8 cellular contexts compared by ENCODE assay signal in the genomic region with DNA sequence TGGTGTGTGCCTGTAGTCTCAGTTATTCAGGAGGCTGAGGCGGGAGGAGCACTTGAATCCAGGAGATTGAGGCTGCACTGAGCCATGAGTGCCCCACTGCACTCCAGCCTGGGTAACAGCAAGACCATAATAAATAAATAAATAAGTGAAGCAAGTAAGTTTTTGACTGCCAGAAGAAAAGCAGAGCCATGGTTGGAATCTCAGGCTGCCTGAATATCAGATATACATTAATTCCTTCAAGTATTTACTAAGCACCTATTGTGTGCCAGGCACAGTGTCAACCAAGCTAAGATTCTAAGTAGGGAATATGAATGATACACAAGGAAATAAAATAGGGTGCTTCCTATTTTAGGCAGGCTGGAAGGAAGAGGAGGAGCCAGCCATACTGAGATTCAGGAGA. TPM values are rescaled to one million over a fixed set of nuclear protein-coding genes. Genes with fewer than 3 reads are reported as not detected.
DNase-seq lines count a peak whose midpoint lies in the region; ATAC-seq and TF ChIP-seq lines count a peak whose summit lies in the region.
"Had no signal": no experiment of that assay in that cellular context is flagged by ENCODE, and none has a peak within 500 bp of the region (broad histone marks: within the 10 kb centered on the region; RNA-seq: fewer than 3 reads in every experiment).

No MANE protein-coding gene starts in this region.

- peaks cover 37% of the 10 kb centered on the region for H3K27me3 Mint-ChIP-seq in GM23338 (ENCODE audit: insufficient read depth, low read depth, poor library complexity)
- H3K27me3 Mint-ChIP-seq in WTC11 (ENCODE audit: low read depth) = peaks cover 32% of the 10 kb centered on the region

- no peak for TF ChIP-seq POLR2A in spleen (IDR thresholded peaks at IDR 0.05)

- no peak overlapping the region for H3K4ac ChIP-seq in neuronal stem cell (ENCODE audit: low read length)

- DNase-seq in GM23338 (ENCODE audit: low spot score) (no peak), WTC11 (ENCODE audit: low spot score) (no peak), spleen (no peak), NCI-H2196 treated with DMSO at 0.1 percent for 48 hours (lab: John Stamatoyannopoulos, UW; ENCODE audit: unreplicated experiment) (no peak), neuronal stem cell (ENCODE audit: low spot score) (no peak)
- DNase-seq in stimulated activated CD4-positive, alpha-beta T cell treated with anti-CD3 and anti-CD28 coated beads, Interleukin-4, amount 100 ng/mL, for 24 hours = no peak
- DNase-seq: NCI-H82 had no signal

- no peak overlapping the region for H4K8ac ChIP-seq in neuronal stem cell (ENCODE audit: low read depth, low read length)

- no peak overlapping the region for H2BK15ac ChIP-seq in neuronal stem cell (ENCODE audit: low read length)

- H3K9ac ChIP-seq in neuronal stem cell (ENCODE audit: low read depth, low read length, poor library complexity) = no peak overlapping the region

- H3K9me3 ChIP-seq in iPS-18c (ENCODE audit: control insufficient read depth, insufficient read depth, low read length) (no peaks in the 10 kb centered on the region), spleen (peaks cover 0 to 5% (median 0%) of the 10 kb centered on the region in 8 donors), neuronal stem cell (replicated peaks in 1 of 2; ENCODE audit: control insufficient read depth in 2 of 2, insufficient read depth in 1 of 2, low read depth in 1 of 2, low read length in 2 of 2) (peaks cover 0 to 4% of the 10 kb centered on the region in 2 donors)

- CTCF ChIA-PET in WTC11 (lab: Charles Lee) = interaction anchor here (0.6 to 6.1 kb wide), 34 partner anchors 7 to 1269 kb away, joined by 3 to 106 read pairs (median 10); partner anchors contain the start of genes IQCN, JUND, LRRC25 and LSM4

- H3K14ac ChIP-seq in neuronal stem cell (ENCODE audit: low read length) = no peak overlapping the region

- peaks cover 14% of the 10 kb centered on the region for H3K4me1 Mint-ChIP-seq in GM23338
- peaks cover 32% of the 10 kb centered on the region for H3K4me1 Mint-ChIP-seq in WTC11

- no peak overlapping the region for H2AK5ac ChIP-seq in neuronal stem cell (ENCODE audit: low read depth, low read length)

- H2BK12ac ChIP-seq in neuronal stem cell (ENCODE audit: low read length) = no peak overlapping the region

- peak overlapping the region; percentile 40 for H3K4me3 Mint-ChIP-seq in GM23338
- peak overlapping the region; percentile 73 for H3K4me3 Mint-ChIP-seq in WTC11

- TF ChIP-seq CTCF in GM23338 (conservative IDR thresholded peaks at IDR 0.05; ENCODE audit: low read depth in 2 of 2) (no peak), WTC11 (IDR thresholded peaks at IDR 0.05) (no peak), spleen (IDR thresholded peaks at IDR 0.05 in 8 of 11, conservative IDR thresholded peaks at IDR 0.05 in 3 of 11) (no peak)

- peak overlapping the region; percentile 51; the same call in 1 of the 2 replicates for H3K4me2 ChIP-seq in GM23338
- H3K4me2 ChIP-seq in neuronal stem cell (ENCODE audit: insufficient read depth, low read length, poor library complexity, severe bottlenecking) = no peak overlapping the region

- no peak overlapping the region for H2AFZ ChIP-seq in GM23338
- no peak overlapping the region for H2AFZ ChIP-seq in neuronal stem cell (ENCODE audit: low read length)

- POLR2A ChIA-PET in WTC11 (lab: Charles Lee) = interaction anchor here (1.3 to 3.3 kb wide), 2 partner anchors 20 to 107 kb away, joined by 4 to 28 read pairs; partner anchors contain the start of gene JUND

- H3F3A ChIP-seq in GM23338 (replicated peaks; ENCODE audit: low read depth) = peaks cover 26% of the 10 kb centered on the region

- intact Hi-C loops in spleen (cut with DNase I; ENCODE audit: low total_unique reads) = no loop called here

- H3K27me3 ChIP-seq in GM23338 (ENCODE audit: insufficient read depth) (peaks cover 21% of the 10 kb centered on the region), spleen (replicated peaks in 1 of 7) (peaks cover 0 to 46% (median 0%) of the 10 kb centered on the region in 7 donors), neuronal stem cell (ENCODE audit: control insufficient read depth in 3 of 3, insufficient read depth in 3 of 3, low read depth in 1 of 3, low read length in 3 of 3) (peaks cover 0 to 36% (median 0%) of the 10 kb centered on the region in 3 experiments)

- no peak for ATAC-seq in GM23338
- ATAC-seq in WTC11 = no peak

- H3K27ac ChIP-seq in GM23338 (ENCODE audit: low read depth) (no peak overlapping the region), spleen (peak overlapping the region in 6 of 8 donors; percentile 58 to 83 (median 77)), neuronal stem cell (replicated peaks; ENCODE audit: low read length) (no peak overlapping the region)

- 0 to 91% (median 42%) methylated on average over 1 of the region's 1 CpG for WGBS in spleen, 5 donors
- WGBS in neuronal stem cell (ENCODE audit: extremely low coverage in 2 of 2, insufficient read length in 2 of 2, insufficient replicate concordance in 1 of 2), 2 donors = no CpG with 5 or more reads among the region's 1 CpG

- peaks cover 2% of the 10 kb centered on the region for H3K79me1 ChIP-seq in neuronal stem cell (ENCODE audit: low read depth, low read length)

- H3K36me3 ChIP-seq in GM23338 (ENCODE audit: insufficient read depth) (no peaks in the 10 kb centered on the region), spleen (peaks cover 0 to 29% (median 6%) of the 10 kb centered on the region in 6 donors), neuronal stem cell (replicated peaks in 1 of 2; ENCODE audit: control insufficient read depth in 2 of 2, insufficient read depth in 2 of 2, low read length in 2 of 2) (peaks cover 0 to 6% of the 10 kb centered on the region in 2 donors)

- no peaks in the 10 kb centered on the region for H3K9me2 ChIP-seq in GM23338 (ENCODE audit: insufficient read depth)

- no peak overlapping the region for H3K18ac ChIP-seq in neuronal stem cell (ENCODE audit: low read length)

- no peak overlapping the region for H3K27ac Mint-ChIP-seq in GM23338
- H3K27ac Mint-ChIP-seq in WTC11 = no peak overlapping the region

- H2BK5ac ChIP-seq in neuronal stem cell (ENCODE audit: low read length) = no peak overlapping the region

- H3K36me3 Mint-ChIP-seq in GM23338 (ENCODE audit: low read depth) (peaks cover 11% of the 10 kb centered on the region), WTC11 (peaks cover 11% of the 10 kb centered on the region)

- no peak overlapping the region for H2BK120ac ChIP-seq in neuronal stem cell (ENCODE audit: low read depth, low read length)

- H3K23ac ChIP-seq in neuronal stem cell (ENCODE audit: low read depth, low read length, poor library complexity) = no peak overlapping the region

- no peaks in the 10 kb centered on the region for H4K20me1 ChIP-seq in GM23338 (replicated peaks; ENCODE audit: insufficient read depth)

- no peaks in the 10 kb centered on the region for H3K9me3 Mint-ChIP-seq in GM23338
- no peaks in the 10 kb centered on the region for H3K9me3 Mint-ChIP-seq in WTC11

- no peak overlapping the region for H4K91ac ChIP-seq in neuronal stem cell (ENCODE audit: low read depth, low read length, poor library complexity)

- H3K4me3 ChIP-seq in GM23338 = peak overlapping the region; percentile 41
- H3K4me3 ChIP-seq in iPS-18c (ENCODE audit: insufficient read depth, low read depth, low read length) = peak overlapping the region; percentile 34; the same call in 1 of the 2 replicates
- H3K4me3 ChIP-seq in spleen = peak overlapping the region in 3 of 8 donors; percentile 13 to 67 (median 44)
- peak overlapping the region in 1 of 2 donors; percentile 41 for H3K4me3 ChIP-seq in neuronal stem cell (ENCODE audit: low read length in 2 of 2)

- H3K4me1 ChIP-seq in GM23338 (ENCODE audit: insufficient read depth) = peaks cover 9% of the 10 kb centered on the region
- H3K4me1 ChIP-seq in spleen = peaks cover 26 to 85% (median 45%) of the 10 kb centered on the region in 6 donors
- H3K4me1 ChIP-seq in neuronal stem cell (ENCODE audit: control insufficient read depth in 2 of 2, insufficient read depth in 1 of 2, low read depth in 1 of 2, low read length in 2 of 2) = peaks cover 12 to 13% of the 10 kb centered on the region in 2 donors

- H3K79me2 ChIP-seq in GM23338 (replicated peaks; ENCODE audit: insufficient read depth) = no peaks in the 10 kb centered on the region

RNA-seq across cellular contexts. Expression of gene GDF15, which starts 1.4 kb away (rescaled TPM):
- 15.7 and 19.8 TPM in 2 replicates for total RNA-seq in GM23338 (2014; rRNA removed; shearing (Covaris generic))
- 12.6 and 18.3 TPM in 2 replicates for polyA plus RNA-seq in GM23338 (2016; fragmentation: Nextera tagmentation; extraction: Ambion mirVana)
- 18.3 to 27.3 TPM (median 19.1 TPM) in 3 replicates for total RNA-seq in WTC11 (2021)
- total RNA-seq in spleen = 10 to 100 TPM in 2 of 7 donors, 1 to 10 TPM in 5; 1.9 to 34.3 (median 4.3) TPM
- polyA plus RNA-seq in spleen = 10 to 100 TPM in 1 of 3 donors, under 1 TPM in 2; 0.77 to 15.9 (median 0.96) TPM
- 5.3 TPM for polyA plus RNA-seq in neuronal stem cell (2013, experiment 1 of 2)
- polyA plus RNA-seq in neuronal stem cell (2013, experiment 2 of 2) = 5.1 TPM

RNA-seq across cellular contexts. Expression of gene LRRC25, which starts 10.0 kb away (rescaled TPM):
- 0.17 TPM in 1 of 2 replicates, not detected in the other for total RNA-seq in GM23338 (2014; rRNA removed; shearing (Covaris generic))
- 0.14 and 0.24 TPM in 2 replicates for polyA plus RNA-seq in GM23338 (2016; fragmentation: Nextera tagmentation; extraction: Ambion mirVana)
- 0.07 to 0.31 TPM (median 0.18 TPM) in 3 replicates for total RNA-seq in WTC11 (2021)
- 100 to 1,000 TPM in 3 of 7 donors, 10 to 100 TPM in 4; 82.2 to 164 (median 90.5) TPM for total RNA-seq in spleen
- polyA plus RNA-seq in spleen = 10 to 100 TPM; 14.6 to 32.2 (median 16.0) TPM
- 0.18 TPM for polyA plus RNA-seq in neuronal stem cell (2013, experiment 1 of 2)
- polyA plus RNA-seq in neuronal stem cell (2013, experiment 2 of 2) = 0.10 TPM

RNA-seq across cellular contexts. Expression of gene SSBP4, which starts 31.8 kb away (rescaled TPM):
- 42.8 and 44.4 TPM in 2 replicates for total RNA-seq in GM23338 (2014; rRNA removed; shearing (Covaris generic))
- 47.9 and 52.0 TPM in 2 replicates for polyA plus RNA-seq in GM23338 (2016; fragmentation: Nextera tagmentation; extraction: Ambion mirVana)
- total RNA-seq in WTC11 (2021) = 44.5 to 51.2 TPM (median 47.4 TPM) in 3 replicates
- total RNA-seq in spleen = 100 to 1,000 TPM in 1 of 7 donors, 10 to 100 TPM in 6; 56.3 to 103 (median 82.4) TPM
- polyA plus RNA-seq in spleen = 100 to 1,000 TPM in 1 of 3 donors, 10 to 100 TPM in 2; 80.6 to 143 (median 94.9) TPM
- 66.8 TPM for polyA plus RNA-seq in neuronal stem cell (2013, experiment 1 of 2)
- polyA plus RNA-seq in neuronal stem cell (2013, experiment 2 of 2) = 64.3 TPM

RNA-seq across cellular contexts. Expression of gene PGPEP1, which starts 47.0 kb away (rescaled TPM):
- 18.9 and 27.6 TPM in 2 replicates for total RNA-seq in GM23338 (2014; rRNA removed; shearing (Covaris generic))
- polyA plus RNA-seq in GM23338 (2016; fragmentation: Nextera tagmentation; extraction: Ambion mirVana) (15.5 and 19.4 TPM in 2 replicates), spleen (10 to 100 TPM in 1 of 3 donors, 1 to 10 TPM in 2; 9.3 to 17.3 (median 9.6) TPM)
- total RNA-seq in WTC11 (2021) (39.2 to 68.1 TPM (median 40.8 TPM) in 3 replicates), spleen (10 to 100 TPM; 20.2 to 65.6 (median 45.1) TPM)
- polyA plus RNA-seq in neuronal stem cell (2013, experiment 1 of 2) = 10.5 TPM
- 10.8 TPM for polyA plus RNA-seq in neuronal stem cell (2013, experiment 2 of 2)

RNA-seq across cellular contexts. Expression of gene ISYNA1, which starts 50.5 kb away (rescaled TPM):
- total RNA-seq in GM23338 (2014; rRNA removed; shearing (Covaris generic)) = 199 and 208 TPM in 2 replicates
- 191 and 217 TPM in 2 replicates for polyA plus RNA-seq in GM23338 (2016; fragmentation: Nextera tagmentation; extraction: Ambion mirVana)
- total RNA-seq in WTC11 (2021) = 236 to 310 TPM (median 307 TPM) in 3 replicates
- 10 to 100 TPM; 37.5 to 82.3 (median 44.4) TPM for total RNA-seq in spleen
- 10 to 100 TPM; 31.7 to 58.2 (median 49.0) TPM for polyA plus RNA-seq in spleen
- 318 TPM for polyA plus RNA-seq in neuronal stem cell (2013, experiment 1 of 2)
- 304 TPM for polyA plus RNA-seq in neuronal stem cell (2013, experiment 2 of 2)

Comparison
In these comparisons a context has a peak if more than half of its experiments do, and no peak if none do; other contexts are left out.
1. H3K27ac ChIP-seq: peak in spleen (6 of 8); none in GM23338 (single experiment) and neuronal stem cell (single experiment).
2. RNA of gene LRRC25, which starts 10.0 kb away (total RNA-seq): 82.2 to 164 TPM in spleen; 0.07 to 0.31 TPM in WTC11 and 0.17 TPM in GM23338; every median in the first group is over 10 times any median in the second.